Comparison of ENCODE assay signal across 10 cellular contexts in the genomic region with DNA sequence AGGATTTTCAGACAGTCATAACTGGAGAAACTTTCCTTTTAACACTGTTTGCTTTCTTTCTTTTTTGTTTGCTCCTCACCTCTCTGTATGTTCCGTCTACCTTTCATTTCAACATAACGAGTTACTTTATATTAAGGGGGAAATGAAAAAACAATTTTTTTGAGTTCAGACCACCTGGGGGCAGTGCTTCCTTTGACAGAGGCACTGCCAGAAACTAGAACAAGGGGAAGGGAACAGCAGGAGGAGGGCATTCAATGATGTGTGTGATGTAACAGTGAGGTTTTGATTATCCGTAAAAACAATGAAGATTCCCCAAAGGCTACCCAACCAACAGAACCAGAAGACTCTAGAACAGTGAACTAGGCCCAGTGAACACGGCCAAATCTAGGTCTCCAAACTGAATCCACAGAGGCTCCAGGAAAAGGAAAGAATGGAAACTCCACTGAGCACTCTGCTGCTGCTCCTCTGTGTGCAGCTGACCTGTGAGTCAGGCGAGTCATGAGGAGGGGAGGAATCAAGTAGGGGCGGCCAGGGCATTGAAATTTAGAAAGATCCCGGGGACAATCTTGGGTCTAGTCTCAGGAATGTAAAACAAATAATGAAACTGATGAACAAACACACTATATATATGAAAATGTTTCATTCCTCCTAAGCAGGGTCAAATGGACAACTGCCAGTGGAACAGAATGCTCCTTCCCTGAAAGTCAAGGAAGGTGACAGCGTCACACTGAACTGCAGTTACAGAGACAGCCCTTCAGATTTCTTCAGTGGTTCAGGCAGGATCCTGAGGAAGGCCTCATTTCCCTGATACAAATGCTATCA.
DNase-seq lines count a peak whose midpoint lies in the region; ATAC-seq and TF ChIP-seq lines count a peak whose summit lies in the region.
"Had no signal": no experiment of that assay in that cellular context is flagged by ENCODE, and none has a peak within 500 bp of the region (broad histone marks: within the 10 kb centered on the region; RNA-seq: fewer than 3 reads in every experiment).

No MANE protein-coding gene starts in this region.

- H3K4me1 Mint-ChIP-seq in osteocyte (ENCODE audit: unreplicated experiment): peaks cover 55% of the 10 kb centered on the region
- H3K4me1 Mint-ChIP-seq in natural killer cell treated with Interleukin-12 subunit alpha and Interleukin-12 subunit beta and Interleukin-15 and Interleukin-18, amount 100 ng/mL, for 72 hours (ENCODE audit: low read depth in 2 of 2): no peaks in the 10 kb centered on the region

- in situ Hi-C loops in G401 (cut with HindIII; ENCODE audit: low sequenced_read_pairs): no loop called here

- ATAC-seq in natural killer cell treated with Interleukin-12 subunit alpha and Interleukin-12 subunit beta and Interleukin-15 and Interleukin-18, amount 100 ng/mL, for 72 hours: no peak

- no peak for TF ChIP-seq POLR2A in NB4 (IDR thresholded peaks at IDR 0.05; ENCODE audit: extremely low read depth, insufficient read length)

- no peaks in the 10 kb centered on the region for H3K27me3 Mint-ChIP-seq in osteocyte (ENCODE audit: unreplicated experiment)
- H3K27me3 Mint-ChIP-seq in natural killer cell treated with Interleukin-12 subunit alpha and Interleukin-12 subunit beta and Interleukin-15 and Interleukin-18, amount 100 ng/mL, for 72 hours: peaks cover 29 to 30% of the 10 kb centered on the region in 2 donors

- TF ChIP-seq CTCF in NB4 (IDR thresholded peaks at IDR 0.05; ENCODE audit: low read depth, low read length) (peak; percentile 16), choroid plexus epithelial cell (conservative IDR thresholded peaks at IDR 0.05; ENCODE audit: low read depth, low read length) (peak; percentile 52), osteocyte (IDR thresholded peaks at IDR 0.05) (peak; percentile 62)

- peak overlapping the region; percentile 87 for H3K27ac Mint-ChIP-seq in osteocyte (ENCODE audit: unreplicated experiment)
- H3K27ac Mint-ChIP-seq in natural killer cell treated with Interleukin-12 subunit alpha and Interleukin-12 subunit beta and Interleukin-15 and Interleukin-18, amount 100 ng/mL, for 72 hours: no peak overlapping the region

- no peaks in the 10 kb centered on the region for H3K36me3 Mint-ChIP-seq in osteocyte (ENCODE audit: unreplicated experiment)
- H3K36me3 Mint-ChIP-seq in natural killer cell treated with Interleukin-12 subunit alpha and Interleukin-12 subunit beta and Interleukin-15 and Interleukin-18, amount 100 ng/mL, for 72 hours: no peaks in the 10 kb centered on the region

- H3K4me3 Mint-ChIP-seq in osteocyte (ENCODE audit: unreplicated experiment): peak overlapping the region; percentile 2
- no peak overlapping the region for H3K4me3 Mint-ChIP-seq in natural killer cell treated with Interleukin-12 subunit alpha and Interleukin-12 subunit beta and Interleukin-15 and Interleukin-18, amount 100 ng/mL, for 72 hours

- no peaks in the 10 kb centered on the region for H3K9me3 Mint-ChIP-seq in osteocyte (ENCODE audit: unreplicated experiment)
- H3K9me3 Mint-ChIP-seq in natural killer cell treated with Interleukin-12 subunit alpha and Interleukin-12 subunit beta and Interleukin-15 and Interleukin-18, amount 100 ng/mL, for 72 hours: no peaks in the 10 kb centered on the region

- H3K4me3 ChIP-seq in NB4 (ENCODE audit: low read depth, low read length) (no peak overlapping the region), choroid plexus epithelial cell (ENCODE audit: low read depth, low read length) (no peak overlapping the region)

- DNase-seq in SIG-M5 treated with dmso at 0.1 percent for 504 hours (lab: John Stamatoyannopoulos, UW; ENCODE audit: unreplicated experiment): peak; percentile 44
- DNase-seq in SIG-M5 (lab: John Stamatoyannopoulos, UW): no peak
- DNase-seq in NB4 (ENCODE audit: low read depth): peak; percentile 24
- peak; percentile 66 for DNase-seq in choroid plexus epithelial cell (ENCODE audit: low read depth)
- no peak for DNase-seq in osteocyte (ENCODE audit: extremely low spot score, unreplicated experiment)
- DNase-seq in G401 (ENCODE audit: low spot score): no peak
- DNase-seq in DMS53 (lab: John Stamatoyannopoulos, UW): no peak
- DNase-seq in natural killer cell treated with Interleukin-12 subunit alpha and Interleukin-12 subunit beta and Interleukin-15 and Interleukin-18, amount 100 ng/mL, for 72 hours (ENCODE audit: low spot score): no peak
- DNase-seq: activated CD4-positive, alpha-beta T cell treated with anti-CD3 and anti-CD28 coated beads for 48 hours; NCI-H748 treated with DMSO at 0.1 percent for 48 hours had no signal

Comparison
In these comparisons a context has a peak if more than half of its experiments do, and no peak if none do; other contexts are left out.
1. DNase-seq: peak in SIG-M5 treated with dmso at 0.1 percent for 504 hours (single experiment), NB4 (single experiment) and choroid plexus epithelial cell (single experiment); none in SIG-M5 (single experiment), osteocyte (single experiment), G401 (single experiment), DMS53 (single experiment) and natural killer cell treated with Interleukin-12 subunit alpha and Interleukin-12 subunit beta and Interleukin-15 and Interleukin-18, amount 100 ng/mL, for 72 hours (single experiment).
2. Peak in every context shown above with its lines, with median percentiles within 50 percentile points of each other: CTCF ChIP-seq.